In the genomic region with DNA sequence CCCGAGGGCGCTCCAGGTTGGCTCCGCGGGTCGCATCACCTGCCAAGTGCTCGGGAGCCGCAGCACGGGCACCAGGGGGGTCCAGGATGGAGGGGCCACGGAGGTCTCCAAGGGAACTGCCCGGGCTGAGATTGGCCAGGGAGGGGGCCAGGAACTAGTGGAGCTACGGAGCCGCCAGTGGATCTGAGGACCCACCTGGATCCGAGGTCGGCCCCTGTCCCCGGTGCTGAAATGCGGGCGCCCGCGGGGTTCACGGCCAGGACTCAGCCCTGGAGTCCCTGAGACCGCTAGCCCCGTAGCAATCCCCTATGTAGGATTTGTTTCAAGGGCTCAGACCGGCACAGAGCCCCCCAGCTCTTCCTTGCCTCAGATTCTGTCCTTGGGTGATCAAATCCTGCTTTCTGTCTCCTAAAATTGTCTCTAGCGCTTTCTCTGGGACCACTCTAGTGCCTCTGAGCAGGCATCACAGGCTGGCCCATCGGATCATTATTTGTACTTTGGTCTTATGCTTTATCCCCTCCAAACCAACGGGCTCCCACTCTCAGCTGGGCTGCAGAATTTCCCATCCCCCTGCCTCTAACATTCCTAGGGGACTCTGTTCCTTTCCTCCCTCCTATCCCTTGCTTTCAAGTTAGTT, we compare ENCODE assay signal across 1 cellular context.
TF ChIP-seq lines count a peak whose summit lies in the region.

No MANE protein-coding gene starts in this region.

TF ChIP-seq in PFSK-1, 5 proteins besides CTCF, POLR2A, EP300 and RAD21 (continued from another document):
- TF ChIP-seq, protein P1, sequence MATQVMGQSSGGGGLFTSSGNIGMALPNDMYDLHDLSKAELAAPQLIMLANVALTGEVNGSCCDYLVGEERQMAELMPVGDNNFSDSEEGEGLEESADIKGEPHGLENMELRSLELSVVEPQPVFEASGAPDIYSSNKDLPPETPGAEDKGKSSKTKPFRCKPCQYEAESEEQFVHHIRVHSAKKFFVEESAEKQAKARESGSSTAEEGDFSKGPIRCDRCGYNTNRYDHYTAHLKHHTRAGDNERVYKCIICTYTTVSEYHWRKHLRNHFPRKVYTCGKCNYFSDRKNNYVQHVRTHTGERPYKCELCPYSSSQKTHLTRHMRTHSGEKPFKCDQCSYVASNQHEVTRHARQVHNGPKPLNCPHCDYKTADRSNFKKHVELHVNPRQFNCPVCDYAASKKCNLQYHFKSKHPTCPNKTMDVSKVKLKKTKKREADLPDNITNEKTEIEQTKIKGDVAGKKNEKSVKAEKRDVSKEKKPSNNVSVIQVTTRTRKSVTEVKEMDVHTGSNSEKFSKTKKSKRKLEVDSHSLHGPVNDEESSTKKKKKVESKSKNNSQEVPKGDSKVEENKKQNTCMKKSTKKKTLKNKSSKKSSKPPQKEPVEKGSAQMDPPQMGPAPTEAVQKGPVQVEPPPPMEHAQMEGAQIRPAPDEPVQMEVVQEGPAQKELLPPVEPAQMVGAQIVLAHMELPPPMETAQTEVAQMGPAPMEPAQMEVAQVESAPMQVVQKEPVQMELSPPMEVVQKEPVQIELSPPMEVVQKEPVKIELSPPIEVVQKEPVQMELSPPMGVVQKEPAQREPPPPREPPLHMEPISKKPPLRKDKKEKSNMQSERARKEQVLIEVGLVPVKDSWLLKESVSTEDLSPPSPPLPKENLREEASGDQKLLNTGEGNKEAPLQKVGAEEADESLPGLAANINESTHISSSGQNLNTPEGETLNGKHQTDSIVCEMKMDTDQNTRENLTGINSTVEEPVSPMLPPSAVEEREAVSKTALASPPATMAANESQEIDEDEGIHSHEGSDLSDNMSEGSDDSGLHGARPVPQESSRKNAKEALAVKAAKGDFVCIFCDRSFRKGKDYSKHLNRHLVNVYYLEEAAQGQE (IDR thresholded peaks at IDR 0.05; ENCODE audit: insufficient read depth in 1 of 2, low read depth in 2 of 2, low read length in 2 of 2), result peak; percentile 83 to 92
